20 cellular contexts compared by ENCODE assay signal in the genomic region with DNA sequence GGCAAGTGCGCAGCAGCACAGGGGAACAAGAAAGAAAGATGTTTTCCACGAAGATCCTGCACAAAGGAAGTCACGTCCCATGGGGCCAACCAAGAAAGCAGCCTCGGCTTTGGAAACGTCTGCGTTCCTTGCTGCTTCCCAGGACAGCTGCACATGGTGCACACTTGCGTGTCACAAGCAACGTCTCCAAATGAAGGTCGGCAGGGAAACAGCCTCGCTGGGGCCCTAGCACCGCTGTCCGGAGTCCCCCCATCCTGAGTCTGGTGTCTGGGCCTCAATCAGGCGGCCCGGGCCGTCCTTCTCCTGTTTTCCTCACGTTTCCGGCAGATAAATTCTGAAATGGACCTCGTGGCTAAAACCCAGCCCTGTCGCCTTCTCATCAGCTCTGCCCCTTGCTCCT.
DNase-seq lines count a peak whose midpoint lies in the region; ATAC-seq and TF ChIP-seq lines count a peak whose summit lies in the region.
"Had no signal": no experiment of that assay in that cellular context is flagged by ENCODE, and none has a peak within 500 bp of the region (broad histone marks: within the 10 kb centered on the region; RNA-seq: fewer than 3 reads in every experiment).

No MANE protein-coding gene starts in this region.

- H3K36me3 Mint-ChIP-seq in nephron (ENCODE audit: low read depth), result peaks cover 46% of the 10 kb centered on the region

- in situ Hi-C loops in transverse colon (cut with MboI; ENCODE audit: low pct_ligation_motif_present in 1 of 4, low pct_unique_long_range_greater_than_20kb in 1 of 4, low sequenced_read_pairs in 3 of 4), result no loop called here

- intact Hi-C loops in dorsolateral prefrontal cortex (cut with DNase I), result no loop called here
- intact Hi-C loops in transverse colon (cut with DNase I; ENCODE audit: low total_unique reads), result no loop called here

- H3K27me3 ChIP-seq in dorsolateral prefrontal cortex (no peaks in the 10 kb centered on the region), transverse colon (no peaks in the 10 kb centered on the region)

- H3K9me3 ChIP-seq in transverse colon, result no peaks in the 10 kb centered on the region
- H3K9me3 ChIP-seq: BLaER1, mucosa of descending colon had no signal

- H3K4me1 ChIP-seq in transverse colon, result peaks cover 0 to 26% (median 5%) of the 10 kb centered on the region in 4 donors

- peak overlapping the region; percentile 57 to 90 (median 69) for H3K27ac Mint-ChIP-seq in nephron
- H3K27ac Mint-ChIP-seq: stimulated activated naive CD8-positive, alpha-beta T cell treated with anti-CD3 and anti-CD28 coated beads, Interleukin-15, amount 100 ng/mL, for 72 hours had no signal

- peak overlapping the region in 52 of 59 donors; percentile 5 to 91 (median 70) for H3K27ac ChIP-seq in dorsolateral prefrontal cortex
- peak overlapping the region; percentile 72 to 88 (median 76) for H3K27ac ChIP-seq in transverse colon
- H3K27ac ChIP-seq: BLaER1 had no signal

- 86 to 100% methylated on average over 2 to 19 of the region's 19 CpGs for WGBS in transverse colon (ENCODE audit: low coverage in 1 of 2), 2 donors

- no peak for TF ChIP-seq POLR2A in transverse colon (IDR thresholded peaks at IDR 0.05)

- H3K36me3 ChIP-seq in transverse colon, result no peaks in the 10 kb centered on the region

- H3K4me1 Mint-ChIP-seq in nephron, result peaks cover 63% of the 10 kb centered on the region

- TF ChIP-seq EP300 in transverse colon (IDR thresholded peaks at IDR 0.05; ENCODE audit: low read depth), result no peak

- no peak overlapping the region for H3K4me3 ChIP-seq in dorsolateral prefrontal cortex
- no peak overlapping the region for H3K4me3 ChIP-seq in transverse colon
- H3K4me3 ChIP-seq: BLaER1, mucosa of descending colon had no signal

- no peaks in the 10 kb centered on the region for H3K27me3 Mint-ChIP-seq in nephron (ENCODE audit: low read depth)
- H3K27me3 Mint-ChIP-seq: stimulated activated naive CD8-positive, alpha-beta T cell treated with anti-CD3 and anti-CD28 coated beads, Interleukin-15, amount 100 ng/mL, for 72 hours had no signal

- peak overlapping the region in 1 of 3 experiments; percentile 3 for H3K4me3 Mint-ChIP-seq in nephron

- H3K9me3 Mint-ChIP-seq in nephron, result peaks cover 5% of the 10 kb centered on the region

- no peak for ATAC-seq in HG03520 (IDR thresholded peaks at IDR 0.05; ENCODE audit: unreplicated experiment)
- no peak for ATAC-seq in HG03439 (IDR thresholded peaks at IDR 0.05; ENCODE audit: unreplicated experiment)
- ATAC-seq: mucosa of descending colon; Right ventricle myocardium inferior; stimulated activated naive CD8-positive, alpha-beta T cell treated with anti-CD3 and anti-CD28 coated beads, Interleukin-15, amount 100 ng/mL, for 72 hours had no signal

- DNase-seq in activated T-cell treated with anti-CD3 and anti-CD28 coated beads, Interleukin-2, amount 50 U/mL, for 48 hours, result peak; percentile 0 to 10
- DNase-seq in activated T-cell treated with anti-CD3 and anti-CD28 coated beads for 4 hours (no peak), dorsolateral prefrontal cortex (peak in 1 of 10 donors; percentile 44), transverse colon (no peak), activated gamma-delta T cell (lab: John Stamatoyannopoulos, UW) (no peak)
- DNase-seq: activated CD4-positive, alpha-beta T cell treated with anti-CD3 and anti-CD28 coated beads for 1 hour; Calu3; dermis blood vessel endothelial cell; mucosa of descending colon; NCI-H1092; NCI-H2029 treated with DMSO at 0.1 percent for 48 hours; NCI-H345; OCI-M1; stimulated activated CD4-positive, alpha-beta T cell treated with anti-CD3 and anti-CD28 coated beads, Interleukin-4, amount 100 ng/mL, for 4 hours; stimulated activated naive CD8-positive, alpha-beta T cell treated with anti-CD3 and anti-CD28 coated beads, Interleukin-15, amount 100 ng/mL, for 72 hours had no signal

- TF ChIP-seq CTCF in dorsolateral prefrontal cortex (IDR thresholded peaks at IDR 0.05 in 54 of 56, conservative IDR thresholded peaks at IDR 0.05 in 2 of 56; ENCODE audit: low read depth in 1 of 56, partially characterized antibody in 56 of 56) (no peak), nephron (IDR thresholded peaks at IDR 0.05; ENCODE audit: unreplicated experiment in 3 of 3) (no peak), transverse colon (IDR thresholded peaks at IDR 0.05) (no peak)

Comparison
In these comparisons a context has a peak if more than half of its experiments do, and no peak if none do; other contexts are left out.
1. DNase-seq: peak in activated T-cell treated with anti-CD3 and anti-CD28 coated beads, Interleukin-2, amount 50 U/mL, for 48 hours (2 of 2); none in activated T-cell treated with anti-CD3 and anti-CD28 coated beads for 4 hours (single experiment), transverse colon (single experiment) and activated gamma-delta T cell (single experiment).